31 cellular contexts compared by ENCODE assay signal in genomic region chr3:2212211-2212610, GRCh38.
"Had no signal": no experiment of that assay in that cellular context is flagged by ENCODE, and none has a peak within 500 bp of the region (broad histone marks: within the 10 kb centered on the region; RNA-seq: fewer than 3 reads in every experiment).

No MANE protein-coding gene starts in this region.

- H3K27me3 ChIP-seq: adrenal gland, body of pancreas, brain microvascular endothelial cell, breast epithelium had no signal

- H3K4me1 ChIP-seq: adrenal gland, body of pancreas, breast epithelium had no signal

- DNase-seq: activated B cell treated with CpG ODN at 0.5 μM for 24 hours; activated CD4-positive, alpha-beta memory T cell treated with anti-CD3 and anti-CD28 coated beads for 36 hours; activated CD4-positive, alpha-beta T cell treated with anti-CD3 and anti-CD28 coated beads for 4 hours; activated CD4-positive, alpha-beta T cell treated with anti-CD3 and anti-CD28 coated beads, Interleukin-2, amount 10 ng/mL, durations not matched to agents 24 days and 14 days; activated CD4-positive, alpha-beta T cell treated with anti-CD3 and anti-CD28 coated beads, Interleukin-2, amount 50 U/mL, for 1 hour; activated CD4-positive, alpha-beta T cell treated with anti-CD3 and anti-CD28 coated beads, Interleukin-2, amount 50 U/mL, for 4 hours; activated CD4-positive, CD25-positive, alpha-beta regulatory T cell treated with anti-CD3 and anti-CD28 coated beads, Interleukin-2, amount 50 U/mL, for 72 hours; activated CD8-positive, alpha-beta memory T cell treated with anti-CD3 and anti-CD28 coated beads, Interleukin-2, amount 50 U/mL, for 4 hours; activated CD8-positive, alpha-beta T cell treated with anti-CD3 and anti-CD28 coated beads for 36 hours; activated effector memory CD4-positive, alpha-beta T cell treated with anti-CD3 and anti-CD28 coated beads, Interleukin-2, amount 50 U/mL, for 16 hours; activated gamma-delta T cell treated with Interleukin-2 at 50 U/mL for 16 hours; activated naive CD4-positive, alpha-beta T cell; activated naive CD4-positive, alpha-beta T cell treated with anti-CD3 and anti-CD28 coated beads for 36 hours; activated naive CD4-positive, alpha-beta T cell treated with anti-CD3 and anti-CD28 coated beads, Interleukin-2, amount 50 U/mL, for 16 hours; activated naive CD8-positive, alpha-beta T cell treated with anti-CD3 and anti-CD28 coated beads for 36 hours; activated T-cell treated with anti-CD3 and anti-CD28 coated beads for 4 hours; activated T-cell treated with anti-CD3 and anti-CD28 coated beads, Interleukin-2, amount 50 U/mL, for 4 hours; activated T-cell treated with anti-CD3 and anti-CD28 coated beads, Interleukin-2, amount 50 U/mL, for 72 hours; adrenal gland; amniotic stem cell; aorta; body of pancreas; brain microvascular endothelial cell; central memory CD4-positive, alpha-beta T cell; T-helper 1 cell; T-helper 2 cell; T-helper 9 cell had no signal

- ATAC-seq: activated CD8-positive, alpha-beta T cell treated with anti-CD3 and anti-CD28 coated beads for 36 hours; activated naive CD4-positive, alpha-beta T cell treated with anti-CD3 and anti-CD28 coated beads, Interleukin-2, amount 50 U/mL, for 72 hours; activated T-cell treated with anti-CD3 and anti-CD28 coated beads, Interleukin-2, amount 50 U/mL, for 4 hours; activated T-cell treated with anti-CD3 and anti-CD28 coated beads, Interleukin-2, amount 50 U/mL, for 72 hours; activated T-helper 17 cell treated with anti-CD3 and anti-CD28 coated beads, Interleukin-2, amount 50 U/mL, for 72 hours; body of pancreas had no signal

- H3K4me3 ChIP-seq: adrenal gland, body of pancreas, breast epithelium had no signal

- H3K9me3 ChIP-seq: adrenal gland, body of pancreas, breast epithelium had no signal

- H3K36me3 ChIP-seq: adrenal gland, brain microvascular endothelial cell, breast epithelium had no signal

- H3K27ac ChIP-seq: adrenal gland, body of pancreas, brain microvascular endothelial cell, breast epithelium, VCaP had no signal
